ENCODE assay signal across 1 cellular context in genomic region chr3:108243243-108243642, GRCh38.
TF ChIP-seq lines count a peak whose summit lies in the region.

No MANE protein-coding gene starts in this region.

TF ChIP-seq in IMR-90, 13 proteins besides CTCF, POLR2A, EP300 and RAD21:
- TF ChIP-seq MAFK (IDR thresholded peaks at IDR 0.05; ENCODE audit: low read depth, low read length), result 0 out of 2 replicates have a peak, but pooled peaks have one; percentile 8
- no peak for TF ChIP-seq RCOR1 (IDR thresholded peaks at IDR 0.05; ENCODE audit: insufficient replicate concordance, low read length)
- no peak for TF ChIP-seq CEBPB (IDR thresholded peaks at IDR 0.05; ENCODE audit: low read depth, low read length)
